9 cellular contexts compared by ENCODE assay signal in genomic region chr19:45779231-45780145, GRCh38. TPM values are rescaled to one million over a fixed set of nuclear protein-coding genes. Genes with fewer than 3 reads are reported as not detected.
A peak's percentile ranks its signal among the peaks of the same experiment; 100 is the strongest.
DNase-seq lines count a peak whose midpoint lies in the region; ATAC-seq, FAIRE-seq and TF ChIP-seq lines count a peak whose summit lies in the region.
"Had no signal": no experiment of that assay in that cellular context is flagged by ENCODE, and none has a peak within 500 bp of the region (broad histone marks: within the 10 kb centered on the region; RNA-seq: fewer than 3 reads in every experiment).

No MANE protein-coding gene starts in this region.

- no peak overlapping the region for H2AFZ ChIP-seq in HepG2 (ENCODE audit: low read length)

- no peaks in the 10 kb centered on the region for H3K79me2 ChIP-seq in HepG2 (ENCODE audit: insufficient read depth, low read length)

- CTCF ChIA-PET in activated B cell treated with CpG ODN at 0.5 μM for 24 hours (lab: Charles Lee) (interaction anchor here (1.0 to 1.2 kb wide), 2 partner anchors 10 to 38 kb away, joined by 3 to 23 read pairs; partner anchors contain the start of gene SIX5), HepG2 (lab: Yijun Ruan, JAX; ENCODE audit: low intra/inter-chr PET ratio, low total read pairs) (interaction anchor here (0.6 kb wide), 1 partner anchor 10 kb away, joined by 3 read pairs; the partner anchor contains the start of gene SIX5)

- peaks cover 4% of the 10 kb centered on the region; the same call in 1 of the 2 replicates for H3K27me3 Mint-ChIP-seq in HFFc6 (ENCODE audit: insufficient read depth)
- H3K27me3 Mint-ChIP-seq in activated B cell treated with CpG ODN at 0.5 μM for 24 hours: peaks cover 4% of the 10 kb centered on the region

- peak overlapping the region in 2 of 3 experiments; percentile 48 to 63; a peak in 3 of 6 replicates for H3K4me3 ChIP-seq in HepG2 (replicated peaks in 1 of 3; ENCODE audit: insufficient read depth in 1 of 3, low read depth in 2 of 3, low read length in 3 of 3)

- H3K4me2 ChIP-seq in HepG2 (ENCODE audit: low read depth, low read length): peak overlapping the region; percentile 75

- H3K36me3 Mint-ChIP-seq in HFFc6 (ENCODE audit: low read depth): peaks cover 30% of the 10 kb centered on the region
- peaks cover 10% of the 10 kb centered on the region for H3K36me3 Mint-ChIP-seq in activated B cell treated with CpG ODN at 0.5 μM for 24 hours (ENCODE audit: low read depth)

- H3K27ac ChIP-seq in HepG2 (ENCODE audit: extremely low read length, insufficient read depth, low read length): no peak overlapping the region
- H3K27ac ChIP-seq: epithelial cell of prostate had no signal

- peak overlapping the region; percentile 15; the same call in 1 of the 2 replicates for H3K27ac Mint-ChIP-seq in HFFc6
- H3K27ac Mint-ChIP-seq in activated B cell treated with CpG ODN at 0.5 μM for 24 hours: peak overlapping the region; percentile 9

- FAIRE-seq in HepG2 (lab: Jason Lieb, UNC): no peak

- peaks cover 29% of the 10 kb centered on the region for H3K4me1 Mint-ChIP-seq in HFFc6 (ENCODE audit: low read depth)
- peaks cover 26% of the 10 kb centered on the region for H3K4me1 Mint-ChIP-seq in activated B cell treated with CpG ODN at 0.5 μM for 24 hours

- peak; percentile 96 for ATAC-seq in activated B cell treated with CpG ODN at 0.5 μM for 24 hours (ENCODE audit: low read depth)
- peak; percentile 49 for ATAC-seq in HepG2

- no peak overlapping the region for H3K4me3 Mint-ChIP-seq in HFFc6
- peak overlapping the region; percentile 82 for H3K4me3 Mint-ChIP-seq in activated B cell treated with CpG ODN at 0.5 μM for 24 hours

- POLR2A ChIA-PET in activated B cell treated with CpG ODN at 0.5 μM for 24 hours (lab: Charles Lee): interaction anchor here (0.6 to 1.2 kb wide), 3 partner anchors 10 to 148 kb away, joined by 3 to 13 read pairs (median 4); partner anchors contain the start of genes DMWD and SIX5
- POLR2A ChIA-PET in HepG2 (lab: Yijun Ruan, JAX): interaction anchor here (4.7 kb wide), 1 partner anchor 9 kb away, joined by 53 read pairs; the partner anchor contains the start of gene SIX5

- DNase-seq in G401 (ENCODE audit: low spot score) (peak; percentile 42), HFFc6 (no peak), NCI-H146 treated with DMSO at 0.1 percent for 48 hours (lab: John Stamatoyannopoulos, UW; ENCODE audit: unreplicated experiment) (peak; percentile 76), activated B cell treated with CpG ODN at 0.5 μM for 24 hours (peak; percentile 84), HepG2 (ENCODE audit: low spot score) (peak; percentile 63), NCI-H510A (lab: John Stamatoyannopoulos, UW) (no peak)
- peak; percentile 57 for DNase-seq in central memory CD4-positive, alpha-beta T cell
- peak; percentile 50 for DNase-seq in stimulated activated CD8-positive, alpha-beta memory T cell treated with anti-CD3 and anti-CD28 coated beads, Interleukin-12 subunit alpha, Interleukin-12 subunit beta, amount 100 ng/mL, for 1 hour (ENCODE audit: low read depth)

- H3K36me3 ChIP-seq in HepG2 (replicated peaks in 1 of 2; ENCODE audit: control insufficient read depth in 1 of 2, insufficient read depth in 2 of 2, low read length in 2 of 2): peaks cover 2 to 4% of the 10 kb centered on the region in 2 experiments; a peak in 2 of 5 replicates

- peak; percentile 49 for TF ChIP-seq CTCF in HFFc6 (IDR thresholded peaks at IDR 0.05)
- no peak for TF ChIP-seq CTCF in activated B cell treated with CpG ODN at 0.5 μM for 24 hours (IDR thresholded peaks at IDR 0.05)
- TF ChIP-seq CTCF in HepG2 (CRISPR knock-in tag; IDR thresholded peaks at IDR 0.05): peak; percentile 83

- no peak for TF ChIP-seq RAD21 in HepG2 (CRISPR knock-in tag; IDR thresholded peaks at IDR 0.05)

- H4K20me1 ChIP-seq in HepG2 (ENCODE audit: insufficient read depth, low read length): peaks cover 4% of the 10 kb centered on the region; the same call in 1 of the 2 replicates

- H3K9me3 ChIP-seq in HepG2 (ENCODE audit: low read length): no peaks in the 10 kb centered on the region

- peak overlapping the region; percentile 39; the same call in 1 of the 2 replicates for H3K9ac ChIP-seq in HepG2 (ENCODE audit: insufficient read depth, low read depth, low read length)

- WGBS in HepG2 (ENCODE audit: low lambda C conversion rate): 58% methylated on average over 42 of the region's 48 CpGs

- intact Hi-C loops in activated B cell treated with CpG ODN at 0.5 μM for 24 hours (cut with micrococcal nuclease) (loop anchor here (1.0 to 10.0 kb wide), 4 partner anchors 9 to 355 kb away; partner anchors contain the start of genes DMWD, ERCC1 and FBXO46), HepG2 (cut with micrococcal nuclease; ENCODE audit: unreplicated experiment) (no loop called here)

- TF ChIP-seq POLR2A in HepG2 (IDR thresholded peaks at IDR 0.05; ENCODE audit: insufficient read depth in 1 of 2, low read depth in 2 of 2, low read length in 2 of 2): no peak

- no peak for TF ChIP-seq EP300 in HepG2 (IDR thresholded peaks at IDR 0.05; ENCODE audit: low read depth in 2 of 2, low read length in 2 of 2)
- TF ChIP-seq EP300 in HepG2 (CRISPR knock-in tag; IDR thresholded peaks at IDR 0.05; ENCODE audit: borderline replicate concordance): no peak

- H3K4me1 ChIP-seq in HepG2 (ENCODE audit: insufficient read depth, low read length): peaks cover 46% of the 10 kb centered on the region

- H3K9me3 Mint-ChIP-seq in HFFc6 (no peaks in the 10 kb centered on the region), activated B cell treated with CpG ODN at 0.5 μM for 24 hours (no peaks in the 10 kb centered on the region)

- no peaks in the 10 kb centered on the region for H3K27me3 ChIP-seq in HepG2 (ENCODE audit: control insufficient read depth in 1 of 2, insufficient read depth in 2 of 2, low read length in 2 of 2)

- BruUV-seq in HepG2 (replicated peaks; lab: Mats Ljungman, UMichigan): no TSS peak

- in situ Hi-C loops in G401 (cut with HindIII; ENCODE audit: low sequenced_read_pairs) (no loop called here), HepG2 (cut with HindIII; ENCODE audit: extremely low pct_ligation_motif_present, low pct_unique_long_range_greater_than_20kb) (no loop called here)

RNA-seq across cellular contexts. Expression of gene DMPK, which starts 2.8 kb away (rescaled TPM):
- total RNA-seq in G401 (2014; rRNA removed; shearing (Covaris generic)): 22.4 and 37.5 TPM in 2 replicates
- 100 to 1,000 TPM in 4 of 6 experiments, 10 to 100 TPM in 2; 85.5 to 144 (median 102) TPM for total RNA-seq in HFFc6 (2021; fragmentation: NEBNext Ultra II Directional; extraction: Animal tissue kit (Norgen Biotek cat#: 25700))
- total RNA-seq in activated B cell treated with CpG ODN at 0.5 μM for 24 hours: 34.3 and 39.0 TPM in 2 replicates
- total RNA-seq in HepG2 (2016; rRNA removed; fragmentation: Illumina TruSeq; extraction: Trizol): 1.7 and 5.3 TPM in 2 replicates
- 1.1 and 1.9 TPM in 2 replicates for total RNA-seq in HepG2 (2016; cell fraction: cytosol; rRNA removed; fragmentation: Illumina TruSeq; extraction: Trizol; ENCODE audit: low read depth)
- 1.5 and 4.2 TPM in 2 replicates for total RNA-seq in HepG2 (2016; cell fraction: insoluble cytoplasmic fraction; rRNA removed; fragmentation: Illumina TruSeq; extraction: Trizol)
- total RNA-seq in HepG2 (2016; cell fraction: membrane; rRNA removed; fragmentation: Illumina TruSeq; extraction: Trizol): 2.2 and 2.7 TPM in 2 replicates
- 6.7 and 7.2 TPM in 2 replicates for total RNA-seq in HepG2 (2016; cell fraction: nucleus; rRNA removed; fragmentation: Illumina TruSeq; extraction: Trizol)
- polyA plus RNA-seq in HepG2 (2011; rRNA removed): 8.8 and 12.5 TPM in 2 replicates
- 4.4 and 5.8 TPM in 2 replicates for polyA plus RNA-seq in HepG2 (2011; cell fraction: cytosol; rRNA removed)
- 119 and 127 TPM in 2 replicates for polyA plus RNA-seq in HepG2 (2011; cell fraction: nucleus; rRNA removed)
- polyA plus RNA-seq in HepG2 (2012): 8.6 and 13.1 TPM in 2 replicates
- 0.84 and 0.86 TPM in 2 replicates for polyA plus RNA-seq in HepG2 (2016; cell fraction: cytosol; fragmentation: Illumina TruSeq; extraction: Trizol; ENCODE audit: low read depth)
- 3.2 and 3.6 TPM in 2 replicates for polyA plus RNA-seq in HepG2 (2016; cell fraction: insoluble cytoplasmic fraction; fragmentation: Illumina TruSeq; extraction: Trizol; ENCODE audit: low read depth)
- 1.6 and 1.8 TPM in 2 replicates for polyA plus RNA-seq in HepG2 (2016; cell fraction: membrane; fragmentation: Illumina TruSeq; extraction: Trizol; ENCODE audit: low read depth)
- 25.3 and 34.4 TPM in 2 replicates for polyA plus RNA-seq in HepG2 (2016; cell fraction: nucleus; fragmentation: Illumina TruSeq; extraction: Trizol; ENCODE audit: insufficient read depth, low read depth)
- polyA minus RNA-seq in HepG2 (2011; rRNA and poly(A)+ RNA removed; ENCODE audit: low replicate concordance): 6.3 and 12.8 TPM in 2 replicates
- polyA minus RNA-seq in HepG2 (2011; cell fraction: cytosol; rRNA and poly(A)+ RNA removed): 2.5 and 4.2 TPM in 2 replicates
- polyA minus RNA-seq in HepG2 (2011; cell fraction: nucleus; rRNA and poly(A)+ RNA removed): 11.6 and 14.0 TPM in 2 replicates

RNA-seq across cellular contexts. Expression of gene SIX5, which starts 10.4 kb away (rescaled TPM):
- 22.1 and 27.9 TPM in 2 replicates for total RNA-seq in G401 (2014; rRNA removed; shearing (Covaris generic))
- total RNA-seq in HFFc6 (2021; fragmentation: NEBNext Ultra II Directional; extraction: Animal tissue kit (Norgen Biotek cat#: 25700)): 10 to 100 TPM; 14.0 to 15.1 (median 14.4) TPM
- total RNA-seq in activated B cell treated with CpG ODN at 0.5 μM for 24 hours: 1.2 and 1.9 TPM in 2 replicates
- total RNA-seq in HepG2 (2016; rRNA removed; fragmentation: Illumina TruSeq; extraction: Trizol): 8.2 and 10.5 TPM in 2 replicates
- total RNA-seq in HepG2 (2016; cell fraction: cytosol; rRNA removed; fragmentation: Illumina TruSeq; extraction: Trizol; ENCODE audit: low read depth): 1.3 and 1.5 TPM in 2 replicates
- total RNA-seq in HepG2 (2016; cell fraction: insoluble cytoplasmic fraction; rRNA removed; fragmentation: Illumina TruSeq; extraction: Trizol): 7.3 and 10.6 TPM in 2 replicates
- total RNA-seq in HepG2 (2016; cell fraction: membrane; rRNA removed; fragmentation: Illumina TruSeq; extraction: Trizol): 4.0 and 4.6 TPM in 2 replicates
- 6.6 and 7.6 TPM in 2 replicates for total RNA-seq in HepG2 (2016; cell fraction: nucleus; rRNA removed; fragmentation: Illumina TruSeq; extraction: Trizol)
- polyA plus RNA-seq in HepG2 (2011; rRNA removed): 7.7 and 8.8 TPM in 2 replicates
- polyA plus RNA-seq in HepG2 (2011; cell fraction: cytosol; rRNA removed): 3.7 and 8.8 TPM in 2 replicates
- 42.0 and 54.7 TPM in 2 replicates for polyA plus RNA-seq in HepG2 (2011; cell fraction: nucleus; rRNA removed)
- polyA plus RNA-seq in HepG2 (2012): 3.5 and 3.6 TPM in 2 replicates
- polyA plus RNA-seq in HepG2 (2016; cell fraction: cytosol; fragmentation: Illumina TruSeq; extraction: Trizol; ENCODE audit: low read depth): 1.6 and 2.0 TPM in 2 replicates
- 12.0 and 14.3 TPM in 2 replicates for polyA plus RNA-seq in HepG2 (2016; cell fraction: insoluble cytoplasmic fraction; fragmentation: Illumina TruSeq; extraction: Trizol; ENCODE audit: low read depth)
- 3.6 and 4.7 TPM in 2 replicates for polyA plus RNA-seq in HepG2 (2016; cell fraction: membrane; fragmentation: Illumina TruSeq; extraction: Trizol; ENCODE audit: low read depth)
- 20.0 and 20.3 TPM in 2 replicates for polyA plus RNA-seq in HepG2 (2016; cell fraction: nucleus; fragmentation: Illumina TruSeq; extraction: Trizol; ENCODE audit: insufficient read depth, low read depth)
- polyA minus RNA-seq in HepG2 (2011; rRNA and poly(A)+ RNA removed; ENCODE audit: low replicate concordance): 6.7 and 12.9 TPM in 2 replicates
- polyA minus RNA-seq in HepG2 (2011; cell fraction: cytosol; rRNA and poly(A)+ RNA removed): 6.0 and 6.6 TPM in 2 replicates
- 8.2 and 8.5 TPM in 2 replicates for polyA minus RNA-seq in HepG2 (2011; cell fraction: nucleus; rRNA and poly(A)+ RNA removed)

RNA-seq across cellular contexts. Expression of gene DMWD, which starts 13.2 kb away (rescaled TPM):
- 20.5 and 28.6 TPM in 2 replicates for total RNA-seq in G401 (2014; rRNA removed; shearing (Covaris generic))
- 10 to 100 TPM; 53.4 to 63.2 (median 55.3) TPM for total RNA-seq in HFFc6 (2021; fragmentation: NEBNext Ultra II Directional; extraction: Animal tissue kit (Norgen Biotek cat#: 25700))
- total RNA-seq in activated B cell treated with CpG ODN at 0.5 μM for 24 hours (64.7 and 77.3 TPM in 2 replicates), HepG2 (2016; rRNA removed; fragmentation: Illumina TruSeq; extraction: Trizol) (11.0 and 14.9 TPM in 2 replicates)
- 22.5 and 32.3 TPM in 2 replicates for total RNA-seq in HepG2 (2016; cell fraction: cytosol; rRNA removed; fragmentation: Illumina TruSeq; extraction: Trizol; ENCODE audit: low read depth)
- total RNA-seq in HepG2 (2016; cell fraction: insoluble cytoplasmic fraction; rRNA removed; fragmentation: Illumina TruSeq; extraction: Trizol): 9.3 and 16.3 TPM in 2 replicates
- 40.0 and 43.7 TPM in 2 replicates for total RNA-seq in HepG2 (2016; cell fraction: membrane; rRNA removed; fragmentation: Illumina TruSeq; extraction: Trizol)
- total RNA-seq in HepG2 (2016; cell fraction: nucleus; rRNA removed; fragmentation: Illumina TruSeq; extraction: Trizol): 11.1 and 14.4 TPM in 2 replicates
- 10.3 and 12.4 TPM in 2 replicates for polyA plus RNA-seq in HepG2 (2011; rRNA removed)
- polyA plus RNA-seq in HepG2 (2011; cell fraction: cytosol; rRNA removed): 6.3 and 9.0 TPM in 2 replicates
- polyA plus RNA-seq in HepG2 (2011; cell fraction: nucleus; rRNA removed): 44.3 and 58.8 TPM in 2 replicates
- 8.3 and 9.5 TPM in 2 replicates for polyA plus RNA-seq in HepG2 (2012)
- 34.5 and 34.9 TPM in 2 replicates for polyA plus RNA-seq in HepG2 (2016; cell fraction: cytosol; fragmentation: Illumina TruSeq; extraction: Trizol; ENCODE audit: low read depth)
- 9.9 and 14.4 TPM in 2 replicates for polyA plus RNA-seq in HepG2 (2016; cell fraction: insoluble cytoplasmic fraction; fragmentation: Illumina TruSeq; extraction: Trizol; ENCODE audit: low read depth)
- 36.7 and 38.5 TPM in 2 replicates for polyA plus RNA-seq in HepG2 (2016; cell fraction: membrane; fragmentation: Illumina TruSeq; extraction: Trizol; ENCODE audit: low read depth)
- 22.1 and 22.4 TPM in 2 replicates for polyA plus RNA-seq in HepG2 (2016; cell fraction: nucleus; fragmentation: Illumina TruSeq; extraction: Trizol; ENCODE audit: insufficient read depth, low read depth)
- polyA minus RNA-seq in HepG2 (2011; rRNA and poly(A)+ RNA removed; ENCODE audit: low replicate concordance): 29.8 and 32.2 TPM in 2 replicates
- polyA minus RNA-seq in HepG2 (2011; cell fraction: cytosol; rRNA and poly(A)+ RNA removed): 10.3 and 11.4 TPM in 2 replicates
- polyA minus RNA-seq in HepG2 (2011; cell fraction: nucleus; rRNA and poly(A)+ RNA removed): 33.9 and 38.2 TPM in 2 replicates

RNA-seq across cellular contexts. Expression of gene RSPH6A, which starts 35.6 kb away (rescaled TPM):
- 0.12 TPM in 1 of 2 replicates, not detected in the other for total RNA-seq in G401 (2014; rRNA removed; shearing (Covaris generic))
- under 1 TPM in 1 of 6 experiments, not detected in 5; 0.07 TPM for total RNA-seq in HFFc6 (2021; fragmentation: NEBNext Ultra II Directional; extraction: Animal tissue kit (Norgen Biotek cat#: 25700))
- 0.29 and 0.51 TPM in 2 replicates for total RNA-seq in activated B cell treated with CpG ODN at 0.5 μM for 24 hours
- total RNA-seq in HepG2 (2016; rRNA removed; fragmentation: Illumina TruSeq; extraction: Trizol): 0.07 TPM in 1 of 2 replicates, not detected in the other
- not detected in 2 replicates for total RNA-seq in HepG2 (2016; cell fraction: cytosol; rRNA removed; fragmentation: Illumina TruSeq; extraction: Trizol; ENCODE audit: low read depth)
- 0.11 TPM in 1 of 2 replicates, not detected in the other for total RNA-seq in HepG2 (2016; cell fraction: insoluble cytoplasmic fraction; rRNA removed; fragmentation: Illumina TruSeq; extraction: Trizol)
- not detected in 2 replicates for total RNA-seq in HepG2 (2016; cell fraction: membrane; rRNA removed; fragmentation: Illumina TruSeq; extraction: Trizol)
- 0.31 TPM in 1 of 2 replicates, not detected in the other for total RNA-seq in HepG2 (2016; cell fraction: nucleus; rRNA removed; fragmentation: Illumina TruSeq; extraction: Trizol)
- polyA plus RNA-seq in HepG2 (2011; rRNA removed): 0.03 TPM in 1 of 2 replicates, not detected in the other
- polyA plus RNA-seq in HepG2 (2011; cell fraction: cytosol; rRNA removed): not detected in 2 replicates
- polyA plus RNA-seq in HepG2 (2011; cell fraction: nucleus; rRNA removed): 0.45 and 0.59 TPM in 2 replicates
- not detected in 2 replicates for polyA plus RNA-seq in HepG2 (2012)
- polyA plus RNA-seq in HepG2 (2016; cell fraction: cytosol; fragmentation: Illumina TruSeq; extraction: Trizol; ENCODE audit: low read depth): not detected in 2 replicates
- polyA plus RNA-seq in HepG2 (2016; cell fraction: insoluble cytoplasmic fraction; fragmentation: Illumina TruSeq; extraction: Trizol; ENCODE audit: low read depth): not detected in 2 replicates
- polyA plus RNA-seq in HepG2 (2016; cell fraction: membrane; fragmentation: Illumina TruSeq; extraction: Trizol; ENCODE audit: low read depth): not detected in 2 replicates
- not detected in 2 replicates for polyA plus RNA-seq in HepG2 (2016; cell fraction: nucleus; fragmentation: Illumina TruSeq; extraction: Trizol; ENCODE audit: insufficient read depth, low read depth)
- polyA minus RNA-seq in HepG2 (2011; rRNA and poly(A)+ RNA removed; ENCODE audit: low replicate concordance): 0.26 and 0.50 TPM in 2 replicates
- not detected in 2 replicates for polyA minus RNA-seq in HepG2 (2011; cell fraction: cytosol; rRNA and poly(A)+ RNA removed)
- 0.26 and 0.99 TPM in 2 replicates for polyA minus RNA-seq in HepG2 (2011; cell fraction: nucleus; rRNA and poly(A)+ RNA removed)

RNA-seq across cellular contexts. Expression of gene MEIOSIN, which starts 46.2 kb away (rescaled TPM):
- total RNA-seq in G401 (2014; rRNA removed; shearing (Covaris generic)): not detected in 2 replicates
- not detected for total RNA-seq in HFFc6 (2021; fragmentation: NEBNext Ultra II Directional; extraction: Animal tissue kit (Norgen Biotek cat#: 25700))
- not detected in 2 replicates for total RNA-seq in activated B cell treated with CpG ODN at 0.5 μM for 24 hours
- total RNA-seq in HepG2 (2016; rRNA removed; fragmentation: Illumina TruSeq; extraction: Trizol): not detected in 2 replicates
- total RNA-seq in HepG2 (2016; cell fraction: cytosol; rRNA removed; fragmentation: Illumina TruSeq; extraction: Trizol; ENCODE audit: low read depth): not detected in 2 replicates
- not detected in 2 replicates for total RNA-seq in HepG2 (2016; cell fraction: insoluble cytoplasmic fraction; rRNA removed; fragmentation: Illumina TruSeq; extraction: Trizol)
- total RNA-seq in HepG2 (2016; cell fraction: membrane; rRNA removed; fragmentation: Illumina TruSeq; extraction: Trizol): not detected in 2 replicates
- not detected in 2 replicates for total RNA-seq in HepG2 (2016; cell fraction: nucleus; rRNA removed; fragmentation: Illumina TruSeq; extraction: Trizol)
- not detected in 2 replicates for polyA plus RNA-seq in HepG2 (2011; rRNA removed)
- 0.03 TPM in 2 replicates for polyA plus RNA-seq in HepG2 (2011; cell fraction: cytosol; rRNA removed)
- polyA plus RNA-seq in HepG2 (2011; cell fraction: nucleus; rRNA removed): 0.10 TPM in 2 replicates
- 0.07 TPM in 1 of 2 replicates, not detected in the other for polyA plus RNA-seq in HepG2 (2012)
- not detected in 2 replicates for polyA plus RNA-seq in HepG2 (2016; cell fraction: cytosol; fragmentation: Illumina TruSeq; extraction: Trizol; ENCODE audit: low read depth)
- polyA plus RNA-seq in HepG2 (2016; cell fraction: insoluble cytoplasmic fraction; fragmentation: Illumina TruSeq; extraction: Trizol; ENCODE audit: low read depth): not detected in 2 replicates
- not detected in 2 replicates for polyA plus RNA-seq in HepG2 (2016; cell fraction: membrane; fragmentation: Illumina TruSeq; extraction: Trizol; ENCODE audit: low read depth)
- polyA plus RNA-seq in HepG2 (2016; cell fraction: nucleus; fragmentation: Illumina TruSeq; extraction: Trizol; ENCODE audit: insufficient read depth, low read depth): not detected in 2 replicates
- 0.09 TPM in 1 of 2 replicates, not detected in the other for polyA minus RNA-seq in HepG2 (2011; rRNA and poly(A)+ RNA removed; ENCODE audit: low replicate concordance)
- polyA minus RNA-seq in HepG2 (2011; cell fraction: cytosol; rRNA and poly(A)+ RNA removed): not detected in 2 replicates
- polyA minus RNA-seq in HepG2 (2011; cell fraction: nucleus; rRNA and poly(A)+ RNA removed): not detected in 2 replicates

Comparison
In these comparisons a context has a peak if more than half of its experiments do, and no peak if none do; other contexts are left out.
1. DNase-seq: peak in G401 (single experiment), NCI-H146 treated with DMSO at 0.1 percent for 48 hours (single experiment), activated B cell treated with CpG ODN at 0.5 μM for 24 hours (single experiment), central memory CD4-positive, alpha-beta T cell (single experiment), HepG2 (single experiment) and stimulated activated CD8-positive, alpha-beta memory T cell treated with anti-CD3 and anti-CD28 coated beads, Interleukin-12 subunit alpha, Interleukin-12 subunit beta, amount 100 ng/mL, for 1 hour (single experiment); none in HFFc6 (single experiment) and NCI-H510A (single experiment).